1 cellular context compared by ENCODE assay signal in the genomic region with DNA sequence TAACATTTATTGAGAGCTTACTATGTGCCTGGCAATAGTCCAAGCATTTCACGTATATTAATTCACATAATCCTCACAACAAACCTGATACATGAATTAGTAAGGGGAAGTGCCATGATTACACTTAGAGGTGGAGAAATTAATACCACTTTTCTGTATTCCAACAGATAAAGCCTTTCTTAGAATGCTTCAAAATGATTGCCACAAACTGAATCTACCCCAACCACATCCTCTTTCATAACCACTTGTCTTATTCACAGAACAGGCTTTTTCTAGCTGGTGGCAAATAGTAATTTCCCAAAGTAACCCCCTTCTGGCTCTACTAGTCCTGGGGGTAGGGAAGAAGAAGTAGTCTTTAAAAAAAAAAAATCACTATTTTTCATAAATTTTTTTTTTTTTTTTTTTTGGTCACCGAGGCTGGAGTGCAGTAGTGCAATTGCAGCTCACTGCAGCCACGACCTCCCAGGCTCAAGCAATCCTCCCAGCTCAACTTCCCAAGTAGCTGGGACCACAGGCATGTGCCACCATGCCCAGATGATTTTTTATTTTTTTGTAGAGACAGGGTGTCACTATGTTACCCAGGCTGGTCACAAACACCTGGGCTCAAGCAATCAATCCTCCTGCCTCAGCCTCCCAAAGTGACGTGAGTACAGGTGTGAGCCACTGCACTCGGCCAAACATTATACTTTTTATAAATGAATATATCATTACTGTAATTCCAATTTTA.
A peak's percentile ranks its signal among the peaks of the same experiment; 100 is the strongest.
TF ChIP-seq lines count a peak whose summit lies in the region.

No MANE protein-coding gene starts in this region.

TF ChIP-seq in GM12878, 131 proteins besides CTCF, POLR2A, EP300 and RAD21 (continued from another document):
- TF ChIP-seq, protein P1, sequence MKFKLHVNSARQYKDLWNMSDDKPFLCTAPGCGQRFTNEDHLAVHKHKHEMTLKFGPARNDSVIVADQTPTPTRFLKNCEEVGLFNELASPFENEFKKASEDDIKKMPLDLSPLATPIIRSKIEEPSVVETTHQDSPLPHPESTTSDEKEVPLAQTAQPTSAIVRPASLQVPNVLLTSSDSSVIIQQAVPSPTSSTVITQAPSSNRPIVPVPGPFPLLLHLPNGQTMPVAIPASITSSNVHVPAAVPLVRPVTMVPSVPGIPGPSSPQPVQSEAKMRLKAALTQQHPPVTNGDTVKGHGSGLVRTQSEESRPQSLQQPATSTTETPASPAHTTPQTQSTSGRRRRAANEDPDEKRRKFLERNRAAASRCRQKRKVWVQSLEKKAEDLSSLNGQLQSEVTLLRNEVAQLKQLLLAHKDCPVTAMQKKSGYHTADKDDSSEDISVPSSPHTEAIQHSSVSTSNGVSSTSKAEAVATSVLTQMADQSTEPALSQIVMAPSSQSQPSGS (IDR thresholded peaks at IDR 0.05; ENCODE audit: low read length) = peak; percentile 58; the same call in 1 of the 2 replicates
- TF ChIP-seq FOXM1 (IDR thresholded peaks at IDR 0.05; ENCODE audit: low read depth, low read length) (peak; percentile 30; the same call in 1 of the 2 replicates), BCL11A (IDR thresholded peaks at IDR 0.05; ENCODE audit: low read depth, low read length) (peak; percentile 52; the same call in 1 of the 2 replicates), IKZF2 (IDR thresholded peaks at IDR 0.05) (peak; percentile 58 to 59), RUNX3 (IDR thresholded peaks at IDR 0.05; ENCODE audit: low read length) (peak; percentile 95)
